ENCODE assay signal across 9 cellular contexts in genomic region chr3:177483182-177483967, GRCh38.
DNase-seq lines count a peak whose midpoint lies in the region; ATAC-seq and TF ChIP-seq lines count a peak whose summit lies in the region.
"Had no signal": no experiment of that assay in that cellular context is flagged by ENCODE, and none has a peak within 500 bp of the region (broad histone marks: within the 10 kb centered on the region; RNA-seq: fewer than 3 reads in every experiment).

No MANE protein-coding gene starts in this region.

- H3K4me3 ChIP-seq in HEK293 (ENCODE audit: low read depth, low read length) (no peak overlapping the region), epithelial cell of esophagus (ENCODE audit: low read length) (no peak overlapping the region), retinal pigment epithelial cell (ENCODE audit: low read length) (no peak overlapping the region)

- no peaks in the 10 kb centered on the region for H3K9me3 ChIP-seq in HEK293 (ENCODE audit: control insufficient read depth, insufficient read depth, low read depth, low read length)

- H3K36me3 ChIP-seq in HEK293 (ENCODE audit: control insufficient read depth in 2 of 2, insufficient read depth in 1 of 2, low read length in 2 of 2), result no peaks in the 10 kb centered on the region

- POLR2A ChIA-PET in HEK293 (lab: Yijun Ruan, JAX), result no interaction called here

- DNase-seq in NCI-H82 (lab: John Stamatoyannopoulos, UW) (peak; percentile 63), epithelial cell of esophagus (ENCODE audit: low read depth) (peak; percentile 85), retinal pigment epithelial cell (ENCODE audit: low read depth) (no peak), HK-2 (ENCODE audit: unreplicated experiment) (no peak)
- DNase-seq: activated CD8-positive, alpha-beta memory T cell treated with anti-CD3 and anti-CD28 coated beads, Interleukin-2, amount 50 U/mL, for 4 hours; NCI-H524 had no signal

- H3K27ac ChIP-seq in HEK293 (ENCODE audit: extremely low read depth, low read depth, low read length), result no peak overlapping the region

- H3K4me1 ChIP-seq in HEK293 (ENCODE audit: control insufficient read depth, insufficient read depth, low read length), result no peaks in the 10 kb centered on the region; the same call in 1 of the 2 replicates

- no peak for TF ChIP-seq CTCF in HEK293 (tag by site-specific recombination; IDR thresholded peaks at IDR 0.05)
- peak; percentile 50 for TF ChIP-seq CTCF in epithelial cell of esophagus (IDR thresholded peaks at IDR 0.05; ENCODE audit: insufficient read depth, low read depth, low read length, missing control alignments)
- peak; percentile 44 for TF ChIP-seq CTCF in retinal pigment epithelial cell (conservative IDR thresholded peaks at IDR 0.05; ENCODE audit: low read depth, low read length)

- CTCF ChIA-PET in HEK293 (lab: Yijun Ruan, JAX), result interaction anchor here (0.6 to 1.2 kb wide), 2 partner anchors 240 to 295 kb away, joined by 3 read pairs; no protein-coding TSS in a partner anchor

- ATAC-seq in GM19351 (IDR thresholded peaks at IDR 0.05; ENCODE audit: unreplicated experiment) (no peak), GM19397 (IDR thresholded peaks at IDR 0.05; ENCODE audit: unreplicated experiment) (no peak)

TF ChIP-seq in HEK293, 187 proteins besides CTCF, POLR2A, EP300 and RAD21:
- TF ChIP-seq KLF17 (tag by site-specific recombination; IDR thresholded peaks at IDR 0.05), result 0 out of 2 replicates have a peak, but pooled peaks have one; percentile 37
- no peak for TF ChIP-seq YY2 (tag by site-specific recombination; IDR thresholded peaks at IDR 0.05)

Comparison
In these comparisons a context has a peak if more than half of its experiments do, and no peak if none do; other contexts are left out.
1. DNase-seq: peak in NCI-H82 (single experiment) and epithelial cell of esophagus (single experiment); none in retinal pigment epithelial cell (single experiment) and HK-2 (single experiment).